ENCODE assay signal across 8 cellular contexts in genomic region chr7:151110941-151111645, GRCh38. TPM values are rescaled to one million over a fixed set of nuclear protein-coding genes. Genes with fewer than 3 reads are reported as not detected.
A peak's percentile ranks its signal among the peaks of the same experiment; 100 is the strongest.
DNase-seq lines count a peak whose midpoint lies in the region; ATAC-seq and TF ChIP-seq lines count a peak whose summit lies in the region.

No MANE protein-coding gene starts in this region.

- H3K9me3 Mint-ChIP-seq in activated CD4-positive, alpha-beta memory T cell treated with anti-CD3 and anti-CD28 coated beads, Interleukin-2, amount 10 ng/mL, durations not matched to agents 7 days and 5 days: no peaks in the 10 kb centered on the region
- H3K9me3 Mint-ChIP-seq in mesothelial cell of epicardium: no peaks in the 10 kb centered on the region

- no peak overlapping the region for H3K27ac Mint-ChIP-seq in activated CD4-positive, alpha-beta memory T cell treated with anti-CD3 and anti-CD28 coated beads, Interleukin-2, amount 10 ng/mL, durations not matched to agents 7 days and 5 days
- no peak overlapping the region for H3K27ac Mint-ChIP-seq in mesothelial cell of epicardium

- H3K36me3 Mint-ChIP-seq in activated CD4-positive, alpha-beta memory T cell treated with anti-CD3 and anti-CD28 coated beads, Interleukin-2, amount 10 ng/mL, durations not matched to agents 7 days and 5 days (ENCODE audit: low read depth): no peaks in the 10 kb centered on the region
- no peaks in the 10 kb centered on the region for H3K36me3 Mint-ChIP-seq in mesothelial cell of epicardium

- CTCF ChIA-PET in activated CD4-positive, alpha-beta memory T cell treated with anti-CD3 and anti-CD28 coated beads, Interleukin-2, amount 10 ng/mL, durations not matched to agents 7 days and 5 days (lab: Charles Lee): interaction anchor here (0.6 to 4.1 kb wide), 21 partner anchors 13 to 1928 kb away, joined by 3 to 25 read pairs (median 4); partner anchors contain the start of genes ABCB8 and TMUB1

- H3K27me3 Mint-ChIP-seq in activated CD4-positive, alpha-beta memory T cell treated with anti-CD3 and anti-CD28 coated beads, Interleukin-2, amount 10 ng/mL, durations not matched to agents 7 days and 5 days: peaks cover 11% of the 10 kb centered on the region
- H3K27me3 Mint-ChIP-seq in mesothelial cell of epicardium (ENCODE audit: low read depth): no peaks in the 10 kb centered on the region

- POLR2A ChIA-PET in activated CD4-positive, alpha-beta memory T cell treated with anti-CD3 and anti-CD28 coated beads, Interleukin-2, amount 10 ng/mL, durations not matched to agents 7 days and 5 days (lab: Charles Lee): interaction anchor here (0.9 kb wide), 1 partner anchor 92 kb away, joined by 4 read pairs; no protein-coding TSS in a partner anchor

- peak; percentile 82 for ATAC-seq in HG02870 (IDR thresholded peaks at IDR 0.05; ENCODE audit: unreplicated experiment)

- TF ChIP-seq CTCF in mesothelial cell of epicardium (IDR thresholded peaks at IDR 0.05; ENCODE audit: unreplicated experiment): peak; percentile 85

- no peak overlapping the region for H3K4me3 Mint-ChIP-seq in activated CD4-positive, alpha-beta memory T cell treated with anti-CD3 and anti-CD28 coated beads, Interleukin-2, amount 10 ng/mL, durations not matched to agents 7 days and 5 days
- H3K4me3 Mint-ChIP-seq in mesothelial cell of epicardium: no peak overlapping the region

- H3K4me1 Mint-ChIP-seq in activated CD4-positive, alpha-beta memory T cell treated with anti-CD3 and anti-CD28 coated beads, Interleukin-2, amount 10 ng/mL, durations not matched to agents 7 days and 5 days: peaks cover 8% of the 10 kb centered on the region
- peaks cover 26% of the 10 kb centered on the region for H3K4me1 Mint-ChIP-seq in mesothelial cell of epicardium

- peak; percentile 70 for DNase-seq in activated gamma-delta T cell treated with Interleukin-2 at 50 U/mL for 16 hours
- no peak for DNase-seq in activated gamma-delta T cell (lab: John Stamatoyannopoulos, UW)
- DNase-seq in NCI-H2227 (lab: John Stamatoyannopoulos, UW; ENCODE audit: unreplicated experiment): peak; percentile 84
- DNase-seq in activated CD4-positive, alpha-beta memory T cell treated with anti-CD3 and anti-CD28 coated beads, Interleukin-2, amount 10 ng/mL, durations not matched to agents 7 days and 5 days: peak; percentile 78
- peak; percentile 55 for DNase-seq in effector CD8-positive, alpha-beta T cell (lab: John Stamatoyannopoulos, UW)
- DNase-seq in mesothelial cell of epicardium (ENCODE audit: low spot score in 2 of 2, unreplicated experiment in 2 of 2): peak in 1 of 2 experiments; percentile 83
- peak; percentile 61 for DNase-seq in stimulated activated CD8-positive, alpha-beta memory T cell treated with anti-CD3 and anti-CD28 coated beads, Interleukin-4, amount 100 ng/mL, for 24 hours (ENCODE audit: low read depth)

RNA-seq across cellular contexts. Expression of gene AGAP3, which starts 24.8 kb away (rescaled TPM):
- 10 to 100 TPM; 30.1 to 31.5 TPM for total RNA-seq in activated CD4-positive, alpha-beta memory T cell treated with anti-CD3 and anti-CD28 coated beads, Interleukin-2, amount 10 ng/mL, durations not matched to agents 7 days and 5 days
- 134 to 146 TPM (median 141 TPM) in 3 replicates for total RNA-seq in mesothelial cell of epicardium

RNA-seq across cellular contexts. Expression of gene TMUB1, which starts 27.8 kb away (rescaled TPM):
- 10 to 100 TPM; 80.3 to 81.1 TPM for total RNA-seq in activated CD4-positive, alpha-beta memory T cell treated with anti-CD3 and anti-CD28 coated beads, Interleukin-2, amount 10 ng/mL, durations not matched to agents 7 days and 5 days
- 34.7 to 38.4 TPM (median 36.5 TPM) in 3 replicates for total RNA-seq in mesothelial cell of epicardium

RNA-seq across cellular contexts. Expression of gene FASTK, which starts 30.5 kb away (rescaled TPM):
- total RNA-seq in activated CD4-positive, alpha-beta memory T cell treated with anti-CD3 and anti-CD28 coated beads, Interleukin-2, amount 10 ng/mL, durations not matched to agents 7 days and 5 days: 10 to 100 TPM; 70.0 to 72.7 TPM
- 86.8 to 97.6 TPM (median 92.5 TPM) in 3 replicates for total RNA-seq in mesothelial cell of epicardium

RNA-seq across cellular contexts. Expression of gene SLC4A2, which starts 51.7 kb away (rescaled TPM):
- 100 to 1,000 TPM in 1 of 2 experiments, 10 to 100 TPM in 1; 94.6 to 109 TPM for total RNA-seq in activated CD4-positive, alpha-beta memory T cell treated with anti-CD3 and anti-CD28 coated beads, Interleukin-2, amount 10 ng/mL, durations not matched to agents 7 days and 5 days
- 236 to 249 TPM (median 243 TPM) in 3 replicates for total RNA-seq in mesothelial cell of epicardium

RNA-seq across cellular contexts. Expression of gene CDK5, which starts 53.4 kb away (rescaled TPM):
- total RNA-seq in activated CD4-positive, alpha-beta memory T cell treated with anti-CD3 and anti-CD28 coated beads, Interleukin-2, amount 10 ng/mL, durations not matched to agents 7 days and 5 days: 10 to 100 TPM; 17.6 to 18.2 TPM
- 17.0 to 17.5 TPM (median 17.4 TPM) in 3 replicates for total RNA-seq in mesothelial cell of epicardium
